In genomic region chr2:56589820-56590219, GRCh38 we compare ENCODE assay signal across 23 cellular contexts.
"Had no signal": no experiment of that assay in that cellular context is flagged by ENCODE, and none has a peak within 500 bp of the region (broad histone marks: within the 10 kb centered on the region; RNA-seq: fewer than 3 reads in every experiment).

No MANE protein-coding gene starts in this region.

- H3K27me3 Mint-ChIP-seq: activated naive CD4-positive, alpha-beta T cell treated with anti-CD3 and anti-CD28 coated beads, Interleukin-2, amount 10 ng/mL, durations not matched to agents 7 days and 5 days; activated naive CD8-positive, alpha-beta T cell treated with anti-CD3 and anti-CD28 coated beads, Interleukin-2, amount 10 ng/mL, durations not matched to agents 7 days and 5 days; memory B cell had no signal

- H3K4me1 Mint-ChIP-seq: activated naive CD4-positive, alpha-beta T cell treated with anti-CD3 and anti-CD28 coated beads, Interleukin-2, amount 10 ng/mL, durations not matched to agents 7 days and 5 days; activated naive CD8-positive, alpha-beta T cell treated with anti-CD3 and anti-CD28 coated beads, Interleukin-2, amount 10 ng/mL, durations not matched to agents 7 days and 5 days; memory B cell; natural killer cell; neural progenitor cell had no signal

- H3K4me1 ChIP-seq: breast epithelium, neural progenitor cell, parathyroid adenoma, suprapubic skin, transverse colon had no signal

- H3K4me3 Mint-ChIP-seq: activated naive CD4-positive, alpha-beta T cell treated with anti-CD3 and anti-CD28 coated beads, Interleukin-2, amount 10 ng/mL, durations not matched to agents 7 days and 5 days; activated naive CD8-positive, alpha-beta T cell treated with anti-CD3 and anti-CD28 coated beads, Interleukin-2, amount 10 ng/mL, durations not matched to agents 7 days and 5 days; memory B cell; natural killer cell; neural progenitor cell had no signal

- H2AFZ ChIP-seq: neural progenitor cell, parathyroid adenoma had no signal

- H3K9ac ChIP-seq: neural progenitor cell, parathyroid adenoma had no signal

- H3K4me3 ChIP-seq: breast epithelium, neural progenitor cell, suprapubic skin, transverse colon had no signal

- H3K36me3 ChIP-seq: breast epithelium, neural progenitor cell, suprapubic skin, transverse colon had no signal

- H3K27ac ChIP-seq: breast epithelium, neural progenitor cell, parathyroid adenoma, suprapubic skin, transverse colon, VCaP had no signal

- H3K27me3 ChIP-seq: breast epithelium, neural progenitor cell, suprapubic skin, transverse colon had no signal

- ATAC-seq: activated CD4-positive, CD25-positive, alpha-beta regulatory T cell treated with anti-CD3 and anti-CD28 coated beads, Interleukin-2, amount 50 U/mL, for 24 hours; left colon; natural killer cell; right cardiac atrium had no signal

- DNase-seq: activated CD4-positive, alpha-beta T cell treated with anti-CD3 and anti-CD28 coated beads for 48 hours; activated CD4-positive, alpha-beta T cell treated with anti-CD3 and anti-CD28 coated beads, Interleukin-2, amount 50 U/mL, for 48 hours; activated CD8-positive, alpha-beta memory T cell treated with anti-CD3 and anti-CD28 coated beads for 24 hours; activated gamma-delta T cell; activated naive CD4-positive, alpha-beta T cell treated with anti-CD3 and anti-CD28 coated beads, Interleukin-2, amount 10 ng/mL, durations not matched to agents 7 days and 5 days; activated naive CD8-positive, alpha-beta T cell treated with anti-CD3 and anti-CD28 coated beads, Interleukin-2, amount 10 ng/mL, durations not matched to agents 7 days and 5 days; central memory CD4-positive, alpha-beta T cell; dermis blood vessel endothelial cell; effector CD8-positive, alpha-beta T cell; glutamatergic neuron; left colon; natural killer cell; occipital lobe; stimulated activated naive CD4-positive, alpha-beta T cell; transverse colon had no signal

- H3K4me2 ChIP-seq: neural progenitor cell had no signal

- H3K27ac Mint-ChIP-seq: activated naive CD4-positive, alpha-beta T cell treated with anti-CD3 and anti-CD28 coated beads, Interleukin-2, amount 10 ng/mL, durations not matched to agents 7 days and 5 days; activated naive CD8-positive, alpha-beta T cell treated with anti-CD3 and anti-CD28 coated beads, Interleukin-2, amount 10 ng/mL, durations not matched to agents 7 days and 5 days; memory B cell; natural killer cell; neural progenitor cell had no signal

- H3K9me3 Mint-ChIP-seq: activated naive CD8-positive, alpha-beta T cell treated with anti-CD3 and anti-CD28 coated beads, Interleukin-2, amount 10 ng/mL, durations not matched to agents 7 days and 5 days; memory B cell; neural progenitor cell had no signal

- H3K79me2 ChIP-seq: parathyroid adenoma had no signal

- H3K36me3 Mint-ChIP-seq: activated naive CD4-positive, alpha-beta T cell treated with anti-CD3 and anti-CD28 coated beads, Interleukin-2, amount 10 ng/mL, durations not matched to agents 7 days and 5 days; activated naive CD8-positive, alpha-beta T cell treated with anti-CD3 and anti-CD28 coated beads, Interleukin-2, amount 10 ng/mL, durations not matched to agents 7 days and 5 days; memory B cell; natural killer cell; neural progenitor cell had no signal

- H3K9me3 ChIP-seq: breast epithelium, suprapubic skin, transverse colon had no signal
